In genomic region chr1:11645670-11646265, GRCh38 we compare ENCODE assay signal across 8 cellular contexts. TPM values are rescaled to one million over a fixed set of nuclear protein-coding genes. Genes with fewer than 3 reads are reported as not detected.
A peak's percentile ranks its signal among the peaks of the same experiment; 100 is the strongest.
DNase-seq lines count a peak whose midpoint lies in the region; ATAC-seq, FAIRE-seq and TF ChIP-seq lines count a peak whose summit lies in the region.

No MANE protein-coding gene starts in this region.

- no peaks in the 10 kb centered on the region for H3K79me2 ChIP-seq in keratinocyte (ENCODE audit: control insufficient read depth, insufficient read depth, low read length)

- H3K9me1 ChIP-seq in keratinocyte (ENCODE audit: control insufficient read depth, extremely low read depth, insufficient read depth, low read length), result no peaks in the 10 kb centered on the region

- H3K27ac Mint-ChIP-seq in MCF 10A (ENCODE audit: low read depth, unreplicated experiment), result no peak overlapping the region

- H3K4me3 ChIP-seq in keratinocyte (ENCODE audit: control insufficient read depth in 2 of 3, extremely low read depth in 1 of 3, insufficient read depth in 2 of 3, low read depth in 1 of 3, low read length in 3 of 3), result no peak overlapping the region

- FAIRE-seq in keratinocyte (lab: Jason Lieb, UNC), result peak; percentile 34

- dilution Hi-C loops in keratinocyte (cut with MboI; ENCODE audit: extremely low pct_ligation_motif_present, low sequenced_read_pairs), result no loop called here

- no peaks in the 10 kb centered on the region for H3K36me3 Mint-ChIP-seq in MCF 10A (ENCODE audit: insufficient read depth, unreplicated experiment)

- H3K36me3 ChIP-seq in keratinocyte (ENCODE audit: control insufficient read depth in 2 of 2, extremely low read depth in 1 of 2, insufficient read depth in 2 of 2, low read length in 2 of 2), result peaks cover 0 to 5% of the 10 kb centered on the region in 2 experiments

- ATAC-seq in GM18861 (IDR thresholded peaks at IDR 0.05; ENCODE audit: unreplicated experiment), result no peak

- H4K20me1 ChIP-seq in keratinocyte (ENCODE audit: control insufficient read depth, extremely low read depth, insufficient read depth, low read length), result no peaks in the 10 kb centered on the region

- H3K27ac ChIP-seq in VCaP (no peak overlapping the region), keratinocyte (ENCODE audit: control insufficient read depth, insufficient read depth, low read length) (no peak overlapping the region)

- TF ChIP-seq CTCF in VCaP (conservative IDR thresholded peaks at IDR 0.05) (peak; percentile 87), MCF 10A (IDR thresholded peaks at IDR 0.05; ENCODE audit: unreplicated experiment) (peak; percentile 88), keratinocyte (optimal IDR thresholded peaks at IDR 0.05 in 1 of 3, IDR thresholded peaks at IDR 0.05 in 1 of 3, conservative IDR thresholded peaks at IDR 0.05 in 1 of 3; ENCODE audit: extremely low read depth in 1 of 3, insufficient read depth in 2 of 3, low read length in 3 of 3) (peak; percentile 71 to 82 (median 73))

- H3K9ac ChIP-seq in keratinocyte (ENCODE audit: control insufficient read depth, extremely low read depth, insufficient read depth, low read length), result no peak overlapping the region

- intact Hi-C loops in MCF 10A (cut with micrococcal nuclease), result loop anchor here (1.0 kb wide), 1 partner anchor 608 kb away; no protein-coding TSS in a partner anchor

- H3K27me3 Mint-ChIP-seq in MCF 10A (ENCODE audit: insufficient read depth, unreplicated experiment), result no peaks in the 10 kb centered on the region

- peak; percentile 68 to 86 (median 85) for DNase-seq in NCI-H1417 (lab: John Stamatoyannopoulos, UW)
- DNase-seq in NCI-H1417 treated with DMSO at 0.1 percent for 48 hours (lab: John Stamatoyannopoulos, UW), result no peak
- peak; percentile 74 for DNase-seq in NCI-H2171 (lab: John Stamatoyannopoulos, UW)
- DNase-seq in MCF 10A (ENCODE audit: unreplicated experiment), result peak; percentile 84
- DNase-seq in keratinocyte (ENCODE audit: low read depth, low spot score), result no peak
- DNase-seq in stimulated activated CD4-positive, alpha-beta T cell treated with anti-CD3 and anti-CD28 coated beads, Interleukin-2, amount 100 ng/mL, for 24 hours, result peak; percentile 89 to 90

- no peaks in the 10 kb centered on the region for H3K27me3 ChIP-seq in keratinocyte (ENCODE audit: control insufficient read depth, extremely low read depth, insufficient read depth, low read length)

- H3K4me3 Mint-ChIP-seq in MCF 10A (ENCODE audit: unreplicated experiment), result no peak overlapping the region

- POLR2A ChIA-PET in MCF 10A (lab: Yijun Ruan, JAX), result interaction anchor here (0.6 to 2.7 kb wide), 8 partner anchors 9 to 608 kb away, joined by 3 to 7 read pairs (median 4); partner anchors contain the start of gene MTOR

- no peaks in the 10 kb centered on the region for H3K9me3 ChIP-seq in keratinocyte (ENCODE audit: control insufficient read depth, low read depth, low read length)

- no peaks in the 10 kb centered on the region for H3K4me1 Mint-ChIP-seq in MCF 10A (ENCODE audit: insufficient read depth, unreplicated experiment)

- peaks cover 4% of the 10 kb centered on the region for H3K4me1 ChIP-seq in keratinocyte (ENCODE audit: control insufficient read depth, extremely low read depth, insufficient read depth, low read length)

- BruUV-seq in MCF 10A (replicated peaks; lab: Mats Ljungman, UMichigan), result no TSS peak

- CTCF ChIA-PET in MCF 10A (lab: Yijun Ruan, JAX), result interaction anchor here (0.6 to 8.4 kb wide), 22 partner anchors 7 to 608 kb away, joined by 3 to 123 read pairs (median 3); partner anchors contain the start of gene FBXO2

- no peaks in the 10 kb centered on the region for H3K9me3 Mint-ChIP-seq in MCF 10A (ENCODE audit: unreplicated experiment)

- H3K4me2 ChIP-seq in keratinocyte (ENCODE audit: control insufficient read depth, extremely low read depth, insufficient read depth, low read depth, low read length), result no peak overlapping the region

- H2AFZ ChIP-seq in keratinocyte (ENCODE audit: control insufficient read depth, low read length), result no peak overlapping the region

RNA-seq across cellular contexts. Expression of gene FBXO2, which starts 8.5 kb away (rescaled TPM):
- 3.3 and 5.3 TPM in 2 replicates for total RNA-seq in MCF 10A (2022)
- polyA plus RNA-seq in keratinocyte, result 42.2 to 83.7 TPM (median 65.9 TPM) in 3 replicates
- polyA plus RNA-seq in keratinocyte (2011; ENCODE audit: low read depth), result 10.6 TPM
- polyA plus RNA-seq in keratinocyte (2011; cell fraction: cytosol; rRNA removed), result 46.9 and 115 TPM in 2 replicates
- 69.6 and 87.7 TPM in 2 replicates for polyA plus RNA-seq in keratinocyte (2011; cell fraction: nucleus; rRNA removed)
- polyA plus RNA-seq in keratinocyte (2012; ENCODE audit: low replicate concordance), result 37.8 and 105 TPM in 2 replicates
- 17.7 to 28.5 TPM (median 26.1 TPM) in 3 replicates for polyA minus RNA-seq in keratinocyte
- polyA minus RNA-seq in keratinocyte (2011; cell fraction: cytosol; rRNA and poly(A)+ RNA removed), result 70.2 TPM
- 11.0 and 15.2 TPM in 2 replicates for polyA minus RNA-seq in keratinocyte (2011; cell fraction: nucleus; rRNA and poly(A)+ RNA removed)

RNA-seq across cellular contexts. Expression of gene FBXO44, which starts 8.9 kb away (rescaled TPM):
- total RNA-seq in MCF 10A (2022), result 16.0 and 16.3 TPM in 2 replicates
- 23.1 to 39.9 TPM (median 25.8 TPM) in 3 replicates for polyA plus RNA-seq in keratinocyte
- 4.8 TPM for polyA plus RNA-seq in keratinocyte (2011; ENCODE audit: low read depth)
- polyA plus RNA-seq in keratinocyte (2011; cell fraction: cytosol; rRNA removed), result 14.0 and 29.5 TPM in 2 replicates
- polyA plus RNA-seq in keratinocyte (2011; cell fraction: nucleus; rRNA removed), result 99.8 and 117 TPM in 2 replicates
- 21.2 and 27.8 TPM in 2 replicates for polyA plus RNA-seq in keratinocyte (2012; ENCODE audit: low replicate concordance)
- 20.5 to 26.1 TPM (median 21.2 TPM) in 3 replicates for polyA minus RNA-seq in keratinocyte
- polyA minus RNA-seq in keratinocyte (2011; cell fraction: cytosol; rRNA and poly(A)+ RNA removed), result 36.6 TPM
- polyA minus RNA-seq in keratinocyte (2011; cell fraction: nucleus; rRNA and poly(A)+ RNA removed), result 26.4 and 30.6 TPM in 2 replicates

RNA-seq across cellular contexts. Expression of gene FBXO6, which starts 18.2 kb away (rescaled TPM):
- 3.9 and 4.3 TPM in 2 replicates for total RNA-seq in MCF 10A (2022)
- polyA plus RNA-seq in keratinocyte, result 10.9 to 24.0 TPM (median 11.2 TPM) in 3 replicates
- polyA plus RNA-seq in keratinocyte (2011; ENCODE audit: low read depth), result 3.0 TPM
- polyA plus RNA-seq in keratinocyte (2011; cell fraction: cytosol; rRNA removed), result 14.5 and 19.9 TPM in 2 replicates
- polyA plus RNA-seq in keratinocyte (2011; cell fraction: nucleus; rRNA removed), result 8.7 and 10.4 TPM in 2 replicates
- polyA plus RNA-seq in keratinocyte (2012; ENCODE audit: low replicate concordance), result 9.5 and 11.5 TPM in 2 replicates
- polyA minus RNA-seq in keratinocyte, result 7.5 to 18.6 TPM (median 13.0 TPM) in 3 replicates
- 13.8 TPM for polyA minus RNA-seq in keratinocyte (2011; cell fraction: cytosol; rRNA and poly(A)+ RNA removed)
- 4.7 TPM in 2 replicates for polyA minus RNA-seq in keratinocyte (2011; cell fraction: nucleus; rRNA and poly(A)+ RNA removed)

RNA-seq across cellular contexts. Expression of gene MAD2L2, which starts 35.2 kb away (rescaled TPM):
- total RNA-seq in MCF 10A (2022), result 40.1 and 46.3 TPM in 2 replicates
- polyA plus RNA-seq in keratinocyte, result 24.8 to 31.6 TPM (median 26.4 TPM) in 3 replicates
- 4.3 TPM for polyA plus RNA-seq in keratinocyte (2011; ENCODE audit: low read depth)
- 28.9 and 41.2 TPM in 2 replicates for polyA plus RNA-seq in keratinocyte (2011; cell fraction: cytosol; rRNA removed)
- polyA plus RNA-seq in keratinocyte (2011; cell fraction: nucleus; rRNA removed), result 17.2 and 22.1 TPM in 2 replicates
- polyA plus RNA-seq in keratinocyte (2012; ENCODE audit: low replicate concordance), result 25.5 and 33.4 TPM in 2 replicates
- 16.9 to 36.2 TPM (median 22.1 TPM) in 3 replicates for polyA minus RNA-seq in keratinocyte
- polyA minus RNA-seq in keratinocyte (2011; cell fraction: cytosol; rRNA and poly(A)+ RNA removed), result 28.6 TPM
- polyA minus RNA-seq in keratinocyte (2011; cell fraction: nucleus; rRNA and poly(A)+ RNA removed), result 3.6 and 4.7 TPM in 2 replicates

RNA-seq across cellular contexts. Expression of gene DRAXIN, which starts 45.7 kb away (rescaled TPM):
- total RNA-seq in MCF 10A (2022), result 0.05 and 0.07 TPM in 2 replicates
- not detected in 3 replicates for polyA plus RNA-seq in keratinocyte
- not detected for polyA plus RNA-seq in keratinocyte (2011; ENCODE audit: low read depth)
- not detected in 2 replicates for polyA plus RNA-seq in keratinocyte (2011; cell fraction: cytosol; rRNA removed)
- 0.01 and 0.03 TPM in 2 replicates for polyA plus RNA-seq in keratinocyte (2011; cell fraction: nucleus; rRNA removed)
- polyA plus RNA-seq in keratinocyte (2012; ENCODE audit: low replicate concordance), result not detected in 2 replicates
- polyA minus RNA-seq in keratinocyte, result 0.03 TPM in 1 of 3 replicates, not detected in the others
- not detected for polyA minus RNA-seq in keratinocyte (2011; cell fraction: cytosol; rRNA and poly(A)+ RNA removed)
- not detected in 2 replicates for polyA minus RNA-seq in keratinocyte (2011; cell fraction: nucleus; rRNA and poly(A)+ RNA removed)

Comparison
In these comparisons a context has a peak if more than half of its experiments do, and no peak if none do; other contexts are left out.
1. DNase-seq: peak in NCI-H1417 (3 of 3), NCI-H2171 (single experiment), MCF 10A (single experiment) and stimulated activated CD4-positive, alpha-beta T cell treated with anti-CD3 and anti-CD28 coated beads, Interleukin-2, amount 100 ng/mL, for 24 hours (2 of 2); none in NCI-H1417 treated with DMSO at 0.1 percent for 48 hours (single experiment) and keratinocyte (single experiment).
2. Peak in every context shown above with its lines, with median percentiles within 50 percentile points of each other: CTCF ChIP-seq.